ENCODE assay signal across 1 cellular context in genomic region chr12:132836803-132837331, GRCh38.
TF ChIP-seq lines count a peak whose summit lies in the region.

No MANE protein-coding gene starts in this region.

TF ChIP-seq in SK-N-SH, 30 proteins besides CTCF, POLR2A, EP300 and RAD21 (continued from another document):
- TF ChIP-seq RFX5 (IDR thresholded peaks at IDR 0.05; ENCODE audit: low read length) (no peak), YY1 (IDR thresholded peaks at IDR 0.05; ENCODE audit: low read depth) (no peak), USF1 (IDR thresholded peaks at IDR 0.05; ENCODE audit: borderline replicate concordance, low read depth) (no peak), SMC3 (IDR thresholded peaks at IDR 0.05; ENCODE audit: low read depth, low read length) (no peak), MXI1 (IDR thresholded peaks at IDR 0.05; ENCODE audit: low read depth, low read length) (no peak), POLR2AphosphoS5 (IDR thresholded peaks at IDR 0.05; ENCODE audit: low read depth, low read length) (no peak), JUND (IDR thresholded peaks at IDR 0.05) (no peak), NFIC (IDR thresholded peaks at IDR 0.05; ENCODE audit: borderline replicate concordance) (no peak), SIN3A (IDR thresholded peaks at IDR 0.05; ENCODE audit: borderline replicate concordance, low read depth, low read length) (no peak), FOXM1 (IDR thresholded peaks at IDR 0.05; ENCODE audit: low read depth) (no peak)
- TF ChIP-seq, protein P1, sequence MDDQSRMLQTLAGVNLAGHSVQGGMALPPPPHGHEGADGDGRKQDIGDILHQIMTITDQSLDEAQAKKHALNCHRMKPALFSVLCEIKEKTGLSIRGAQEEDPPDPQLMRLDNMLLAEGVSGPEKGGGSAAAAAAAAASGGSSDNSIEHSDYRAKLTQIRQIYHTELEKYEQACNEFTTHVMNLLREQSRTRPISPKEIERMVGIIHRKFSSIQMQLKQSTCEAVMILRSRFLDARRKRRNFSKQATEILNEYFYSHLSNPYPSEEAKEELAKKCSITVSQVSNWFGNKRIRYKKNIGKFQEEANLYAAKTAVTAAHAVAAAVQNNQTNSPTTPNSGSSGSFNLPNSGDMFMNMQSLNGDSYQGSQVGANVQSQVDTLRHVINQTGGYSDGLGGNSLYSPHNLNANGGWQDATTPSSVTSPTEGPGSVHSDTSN (IDR thresholded peaks at IDR 0.05) = no peak
